27 cellular contexts compared by ENCODE assay signal in the genomic region with DNA sequence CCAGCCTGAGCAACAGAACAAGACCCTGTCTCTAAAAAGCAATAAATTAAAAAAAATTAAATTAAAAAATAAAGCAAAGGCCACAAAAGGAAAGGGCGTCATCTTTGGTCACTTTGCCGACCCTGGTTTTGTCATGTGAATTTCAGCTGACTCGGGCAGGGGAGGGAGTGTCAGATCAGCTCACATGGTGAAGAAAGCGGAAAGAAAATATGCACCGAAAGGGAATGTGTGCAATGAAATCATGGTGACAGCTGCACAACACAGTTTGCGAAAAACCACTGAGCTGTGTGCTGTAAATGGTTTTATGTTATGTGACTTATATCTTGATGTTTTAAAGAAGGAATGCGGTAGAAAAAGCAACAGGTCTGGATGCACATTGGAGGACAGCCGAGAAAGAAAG.
"Had no signal": no experiment of that assay in that cellular context is flagged by ENCODE, and none has a peak within 500 bp of the region (broad histone marks: within the 10 kb centered on the region; RNA-seq: fewer than 3 reads in every experiment).

No MANE protein-coding gene starts in this region.

- DNase-seq: activated CD4-positive, alpha-beta T cell treated with anti-CD3 and anti-CD28 coated beads for 1 hour; activated CD4-positive, alpha-beta T cell treated with anti-CD3 and anti-CD28 coated beads, Interleukin-2, amount 50 U/mL, for 1 hour; activated CD8-positive, alpha-beta T cell treated with anti-CD3 and anti-CD28 coated beads for 36 hours; activated gamma-delta T cell treated with Interleukin-2 at 50 U/mL for 16 hours; activated naive CD4-positive, alpha-beta T cell treated with anti-CD3 and anti-CD28 coated beads, Interleukin-2, amount 50 U/mL, for 16 hours; activated naive CD8-positive, alpha-beta T cell treated with anti-CD3 and anti-CD28 coated beads, Interleukin-2, amount 50 U/mL, for 24 hours; activated T-cell treated with anti-CD3 and anti-CD28 coated beads, Interleukin-2, amount 50 U/mL, for 4 hours; amygdala; central memory CD4-positive, alpha-beta T cell; esophagus squamous epithelium; head of caudate nucleus; hippocampal formation; kidney; left colon; naive thymus-derived CD8-positive, alpha-beta T cell; stimulated activated CD4-positive, alpha-beta T cell treated with anti-CD3 and anti-CD28 coated beads, Interleukin-15, amount 100 ng/mL, for 24 hours; stimulated activated CD4-positive, alpha-beta T cell treated with anti-CD3 and anti-CD28 coated beads, Interleukin-2, amount 100 ng/mL, for 24 hours; stimulated activated naive CD4-positive, alpha-beta T cell; T-helper 2 cell had no signal

- H3K9me3 Mint-ChIP-seq: activated CD8-positive, alpha-beta T cell treated with anti-CD3 and anti-CD28 coated beads for 36 hours; activated naive CD8-positive, alpha-beta T cell treated with anti-CD3 and anti-CD28 coated beads, Interleukin-2, amount 50 U/mL, for 24 hours; activated T-cell treated with anti-CD3 and anti-CD28 coated beads, Interleukin-2, amount 50 U/mL, for 4 hours; activated T-helper 17 cell treated with anti-CD3 and anti-CD28 coated beads, Interleukin-2, amount 50 U/mL, for 72 hours; endodermal cell; naive thymus-derived CD8-positive, alpha-beta T cell had no signal

- ATAC-seq: activated CD8-positive, alpha-beta T cell treated with anti-CD3 and anti-CD28 coated beads for 36 hours; activated naive CD8-positive, alpha-beta T cell treated with anti-CD3 and anti-CD28 coated beads, Interleukin-2, amount 50 U/mL, for 24 hours; activated T-cell treated with anti-CD3 and anti-CD28 coated beads, Interleukin-2, amount 50 U/mL, for 4 hours; activated T-helper 17 cell treated with anti-CD3 and anti-CD28 coated beads, Interleukin-2, amount 50 U/mL, for 72 hours; gastroesophageal sphincter; naive thymus-derived CD8-positive, alpha-beta T cell had no signal

- H3K9me3 ChIP-seq: breast epithelium, esophagus squamous epithelium had no signal

- H3K27ac Mint-ChIP-seq: activated CD8-positive, alpha-beta T cell treated with anti-CD3 and anti-CD28 coated beads for 36 hours; activated naive CD8-positive, alpha-beta T cell treated with anti-CD3 and anti-CD28 coated beads, Interleukin-2, amount 50 U/mL, for 24 hours; activated T-helper 17 cell treated with anti-CD3 and anti-CD28 coated beads, Interleukin-2, amount 50 U/mL, for 72 hours; dendritic cell treated with granulocyte-macrophage colony-stimulating factor and Interleukin-4, amounts not matched to agents 40 ng/mL and 50 ng/mL, for 4 days; endodermal cell; mesothelial cell of epicardium had no signal

- H3K4me3 Mint-ChIP-seq: activated CD8-positive, alpha-beta T cell treated with anti-CD3 and anti-CD28 coated beads for 36 hours; activated naive CD8-positive, alpha-beta T cell treated with anti-CD3 and anti-CD28 coated beads, Interleukin-2, amount 50 U/mL, for 24 hours; activated T-cell treated with anti-CD3 and anti-CD28 coated beads, Interleukin-2, amount 50 U/mL, for 4 hours; activated T-helper 17 cell treated with anti-CD3 and anti-CD28 coated beads, Interleukin-2, amount 50 U/mL, for 72 hours; dendritic cell treated with granulocyte-macrophage colony-stimulating factor and Interleukin-4, amounts not matched to agents 40 ng/mL and 50 ng/mL, for 4 days; endodermal cell; mesothelial cell of epicardium; naive thymus-derived CD8-positive, alpha-beta T cell had no signal

- H3K4me1 ChIP-seq: breast epithelium, gastroesophageal sphincter, tibial nerve had no signal

- H3K4me3 ChIP-seq: breast epithelium, esophagus squamous epithelium, gastroesophageal sphincter, tibial nerve had no signal

- H3K27me3 Mint-ChIP-seq: activated CD8-positive, alpha-beta T cell treated with anti-CD3 and anti-CD28 coated beads for 36 hours; activated naive CD8-positive, alpha-beta T cell treated with anti-CD3 and anti-CD28 coated beads, Interleukin-2, amount 50 U/mL, for 24 hours; activated T-helper 17 cell treated with anti-CD3 and anti-CD28 coated beads, Interleukin-2, amount 50 U/mL, for 72 hours; dendritic cell treated with granulocyte-macrophage colony-stimulating factor and Interleukin-4, amounts not matched to agents 40 ng/mL and 50 ng/mL, for 4 days; naive thymus-derived CD8-positive, alpha-beta T cell had no signal

- H3K36me3 ChIP-seq: breast epithelium, esophagus squamous epithelium had no signal

- H3K4me1 Mint-ChIP-seq: activated naive CD8-positive, alpha-beta T cell treated with anti-CD3 and anti-CD28 coated beads, Interleukin-2, amount 50 U/mL, for 24 hours; activated T-helper 17 cell treated with anti-CD3 and anti-CD28 coated beads, Interleukin-2, amount 50 U/mL, for 72 hours; endodermal cell; mesothelial cell of epicardium; naive thymus-derived CD8-positive, alpha-beta T cell had no signal

- H3K27me3 ChIP-seq: breast epithelium, esophagus squamous epithelium, gastroesophageal sphincter, tibial nerve had no signal

- H3K27ac ChIP-seq: breast epithelium, epithelial cell of prostate, esophagus squamous epithelium, gastroesophageal sphincter, tibial nerve had no signal
